ENCODE assay signal across 22 cellular contexts in the genomic region with DNA sequence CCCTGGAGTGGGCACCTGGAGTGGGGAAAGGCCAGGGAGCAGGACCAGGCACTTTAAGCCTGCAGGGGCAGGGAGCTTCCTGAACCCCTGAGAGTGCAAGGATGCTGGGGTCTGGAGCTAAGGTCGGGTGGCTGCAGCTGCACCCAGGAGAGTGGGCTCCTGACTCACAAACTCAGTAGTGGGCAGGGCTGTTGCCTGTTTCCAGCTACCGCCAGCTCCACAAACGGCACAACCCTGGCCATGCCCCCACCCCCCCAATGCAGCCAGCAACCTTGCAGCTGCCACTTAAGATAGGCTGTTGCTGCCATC.
"Had no signal": no experiment of that assay in that cellular context is flagged by ENCODE, and none has a peak within 500 bp of the region (broad histone marks: within the 10 kb centered on the region; RNA-seq: fewer than 3 reads in every experiment).

No MANE protein-coding gene starts in this region.

- H3K9ac ChIP-seq: KMS-11, SK-N-SH had no signal

- H3K27ac ChIP-seq: KMS-11, RWPE1 had no signal

- H3K9me3 ChIP-seq: SK-N-SH had no signal

- ATAC-seq: K562, Panc1, PC-3 had no signal

- H3K4me3 ChIP-seq: K562 had no signal

- DNase-seq: Kasumi-1; NCI-H1092; NCI-H1105 treated with DMSO at 0.1 percent for 48 hours; NCI-H1417 treated with DMSO at 0.1 percent for 48 hours; NCI-H146; NCI-H1694 treated with DMSO at 0.1 percent for 48 hours; NCI-H1930; NCI-H2081; NCI-H2107; NCI-H2227 treated with DMSO at 0.1 percent for 48 hours; NCI-H524; NCI-H526 treated with DMSO at 0.1 percent for 48 hours; NCI-H748 treated with DMSO at 0.1 percent for 48 hours; NK-92 treated with Interleukin-12 subunit alpha and Interleukin-12 subunit beta, amount 100 ng/mL, for 24 hours; PC-3; SHP77; SK-N-SH; SW 1271 had no signal

- H3K4me2 ChIP-seq: KMS-11, SK-N-SH had no signal

- FAIRE-seq: K562 had no signal
